8 cellular contexts compared by ENCODE assay signal in genomic region chr15:85318048-85318731, GRCh38.
DNase-seq lines count a peak whose midpoint lies in the region; ATAC-seq and TF ChIP-seq lines count a peak whose summit lies in the region.

No MANE protein-coding gene starts in this region.

- H3K9me3 ChIP-seq in testis, result no peaks in the 10 kb centered on the region

- intact Hi-C loops in testis (cut with DNase I; ENCODE audit: low total_unique reads), result no loop called here

- no peaks in the 10 kb centered on the region for H3K4me1 ChIP-seq in testis

- no peak overlapping the region for H3K27ac ChIP-seq in testis

- H3K27me3 ChIP-seq in testis, result no peaks in the 10 kb centered on the region

- H3K4me3 ChIP-seq in testis, result no peak overlapping the region

- TF ChIP-seq CTCF in testis (IDR thresholded peaks at IDR 0.05), result no peak

- peak; percentile 91 for ATAC-seq in GM19043 (IDR thresholded peaks at IDR 0.05; ENCODE audit: low read depth, unreplicated experiment)
- peak; percentile 90 for ATAC-seq in HG03108 (IDR thresholded peaks at IDR 0.05; ENCODE audit: unreplicated experiment)

- no peak for TF ChIP-seq POLR2A in testis (IDR thresholded peaks at IDR 0.05)

- WGBS in testis, 2 donors, result 67 to 71% methylated on average over 2 of the region's 2 CpGs

- H3K36me3 ChIP-seq in testis (ENCODE audit: low read depth, missing control alignments), result no peaks in the 10 kb centered on the region

- DNase-seq in GM03348 (ENCODE audit: low spot score), result peak; percentile 73
- DNase-seq in SW 1271 (lab: John Stamatoyannopoulos, UW), result peak; percentile 82 to 96
- peak; percentile 79 for DNase-seq in glomerular visceral epithelial cell (ENCODE audit: extremely low spot score)
- DNase-seq in KG1 (lab: John Stamatoyannopoulos, UW), result no peak
- DNase-seq in testis, result no peak
- no peak for DNase-seq in NCI-H1048 (lab: John Stamatoyannopoulos, UW)

Comparison
In these comparisons a context has a peak if more than half of its experiments do, and no peak if none do; other contexts are left out.
1. DNase-seq: peak in GM03348 (single experiment), SW 1271 (2 of 2) and glomerular visceral epithelial cell (single experiment); none in KG1 (single experiment), testis (single experiment) and NCI-H1048 (single experiment).